In genomic region chr1:203057831-203058673, GRCh38 we compare ENCODE assay signal across 16 cellular contexts. TPM values are rescaled to one million over a fixed set of nuclear protein-coding genes. Genes with fewer than 3 reads are reported as not detected.
DNase-seq lines count a peak whose midpoint lies in the region; ATAC-seq and TF ChIP-seq lines count a peak whose summit lies in the region.
"Had no signal": no experiment of that assay in that cellular context is flagged by ENCODE, and none has a peak within 500 bp of the region (broad histone marks: within the 10 kb centered on the region; RNA-seq: fewer than 3 reads in every experiment).

No MANE protein-coding gene starts in this region.

- peak overlapping the region; percentile 48 for H3K4me3 Mint-ChIP-seq in type B pancreatic cell
- H3K4me3 Mint-ChIP-seq: activated T-cell treated with anti-CD3 and anti-CD28 coated beads, Interleukin-2, amount 50 U/mL, for 4 hours; T-helper 1 cell treated with Interleukin-12 subunit alpha and Interleukin-12 subunit beta and Interleukin-4 antibody, amounts not matched to agents 30 μg/mL and 1 μg/mL, for 36 hours had no signal

- H3K9me3 ChIP-seq in right atrium auricular region = no peaks in the 10 kb centered on the region
- H3K9me3 ChIP-seq: esophagus squamous epithelium, lower lobe of right lung, suprapubic skin had no signal

- intact Hi-C loops in Right ventricle myocardium inferior (cut with DNase I) = no loop called here

- DNase-seq in Right ventricle myocardium inferior (ENCODE audit: missing footprints) (no peak), right atrium auricular region (ENCODE audit: low spot score) (no peak), RPMI7951 (ENCODE audit: low read depth) (peak; percentile 91), foreskin fibroblast (peak; percentile 59 to 80), type B pancreatic cell (ENCODE audit: extremely low spot score, unreplicated experiment) (no peak), COR-L47 (lab: John Stamatoyannopoulos, UW) (no peak)
- no peak for DNase-seq in effector CD8-positive, alpha-beta T cell (lab: John Stamatoyannopoulos, UW)
- DNase-seq in activated CD4-positive, alpha-beta T cell treated with anti-CD3 and anti-CD28 coated beads for 48 hours = no peak
- DNase-seq: 8988T; activated T-cell treated with anti-CD3 and anti-CD28 coated beads, Interleukin-2, amount 50 U/mL, for 4 hours; esophagus squamous epithelium; Karpas-422; lower lobe of right lung; NCI-H1930 had no signal

- no peaks in the 10 kb centered on the region for H3K9me3 Mint-ChIP-seq in type B pancreatic cell
- H3K9me3 Mint-ChIP-seq: activated T-cell treated with anti-CD3 and anti-CD28 coated beads, Interleukin-2, amount 50 U/mL, for 4 hours; T-helper 1 cell treated with Interleukin-12 subunit alpha and Interleukin-12 subunit beta and Interleukin-4 antibody, amounts not matched to agents 30 μg/mL and 1 μg/mL, for 36 hours had no signal

- ATAC-seq in Right ventricle myocardium inferior = peak; percentile 33
- ATAC-seq: activated T-cell treated with anti-CD3 and anti-CD28 coated beads, Interleukin-2, amount 50 U/mL, for 4 hours had no signal

- H3K4me1 ChIP-seq in right atrium auricular region = peaks cover 0 to 10% of the 10 kb centered on the region in 2 donors
- H3K4me1 ChIP-seq: esophagus squamous epithelium, suprapubic skin had no signal

- no peak overlapping the region for H3K4me3 ChIP-seq in right atrium auricular region
- H3K4me3 ChIP-seq in foreskin fibroblast (ENCODE audit: low read depth in 1 of 2, low read length in 2 of 2) = no peak overlapping the region
- H3K4me3 ChIP-seq: esophagus squamous epithelium, lower lobe of right lung, suprapubic skin had no signal

- no peaks in the 10 kb centered on the region for H3K36me3 Mint-ChIP-seq in type B pancreatic cell

- no peaks in the 10 kb centered on the region for H3K36me3 ChIP-seq in right atrium auricular region
- H3K36me3 ChIP-seq: esophagus squamous epithelium, lower lobe of right lung, suprapubic skin had no signal

- H3K4me1 Mint-ChIP-seq in type B pancreatic cell (ENCODE audit: unreplicated experiment) = peaks cover 23% of the 10 kb centered on the region

- TF ChIP-seq CTCF in right atrium auricular region (IDR thresholded peaks at IDR 0.05) (no peak), foreskin fibroblast (IDR thresholded peaks at IDR 0.05; ENCODE audit: low read depth, low read length) (no peak), type B pancreatic cell (conservative IDR thresholded peaks at IDR 0.05) (no peak)

- no peaks in the 10 kb centered on the region for H3K27me3 ChIP-seq in right atrium auricular region
- H3K27me3 ChIP-seq: suprapubic skin had no signal

- no peak overlapping the region for H3K27ac Mint-ChIP-seq in type B pancreatic cell
- H3K27ac Mint-ChIP-seq: T-helper 1 cell treated with Interleukin-12 subunit alpha and Interleukin-12 subunit beta and Interleukin-4 antibody, amounts not matched to agents 30 μg/mL and 1 μg/mL, for 36 hours had no signal

- H3K27me3 Mint-ChIP-seq in type B pancreatic cell = peaks cover 10% of the 10 kb centered on the region

- no peak overlapping the region for H3K27ac ChIP-seq in right atrium auricular region
- H3K27ac ChIP-seq: esophagus squamous epithelium, lower lobe of right lung, suprapubic skin had no signal

RNA-seq across cellular contexts. Expression of gene MYOG, which starts 27.8 kb away (rescaled TPM):
- total RNA-seq in Right ventricle myocardium inferior (not detected), right atrium auricular region (not detected), type B pancreatic cell (ENCODE audit: low replicate concordance) (2.1 TPM in 1 of 2 replicates, not detected in the other)
- total RNA-seq in RPMI7951 (2014; rRNA removed; shearing (Covaris generic)) = not detected in 2 replicates
- total RNA-seq: activated T-cell treated with anti-CD3 and anti-CD28 coated beads, Interleukin-2, amount 50 U/mL, for 4 hours; esophagus squamous epithelium; lower lobe of right lung; suprapubic skin had no signal

RNA-seq across cellular contexts. Expression of gene PPFIA4, which starts 31.8 kb away (rescaled TPM):
- 22.2 TPM for total RNA-seq in Right ventricle myocardium inferior
- total RNA-seq in right atrium auricular region = 10 to 100 TPM; 16.3 to 19.2 TPM
- total RNA-seq in RPMI7951 (2014; rRNA removed; shearing (Covaris generic)) = 2.4 and 4.5 TPM in 2 replicates
- 0.71 and 4.9 TPM in 2 replicates for total RNA-seq in type B pancreatic cell (ENCODE audit: low replicate concordance)

RNA-seq across cellular contexts. Expression of gene TMEM183A, which starts 50.9 kb away (rescaled TPM):
- total RNA-seq in Right ventricle myocardium inferior (24.0 TPM), right atrium auricular region (10 to 100 TPM; 29.6 to 39.1 TPM), type B pancreatic cell (ENCODE audit: low replicate concordance) (75.8 and 88.2 TPM in 2 replicates)
- total RNA-seq in RPMI7951 (2014; rRNA removed; shearing (Covaris generic)) = 62.9 and 64.3 TPM in 2 replicates

Comparison
In these comparisons a context has a peak if more than half of its experiments do, and no peak if none do; other contexts are left out.
1. DNase-seq: peak in RPMI7951 (single experiment) and foreskin fibroblast (2 of 2); none in Right ventricle myocardium inferior (single experiment), right atrium auricular region (single experiment), type B pancreatic cell (single experiment), effector CD8-positive, alpha-beta T cell (single experiment), activated CD4-positive, alpha-beta T cell treated with anti-CD3 and anti-CD28 coated beads for 48 hours (single experiment) and COR-L47 (single experiment).